Comparison of ENCODE assay signal across 22 cellular contexts in the genomic region with DNA sequence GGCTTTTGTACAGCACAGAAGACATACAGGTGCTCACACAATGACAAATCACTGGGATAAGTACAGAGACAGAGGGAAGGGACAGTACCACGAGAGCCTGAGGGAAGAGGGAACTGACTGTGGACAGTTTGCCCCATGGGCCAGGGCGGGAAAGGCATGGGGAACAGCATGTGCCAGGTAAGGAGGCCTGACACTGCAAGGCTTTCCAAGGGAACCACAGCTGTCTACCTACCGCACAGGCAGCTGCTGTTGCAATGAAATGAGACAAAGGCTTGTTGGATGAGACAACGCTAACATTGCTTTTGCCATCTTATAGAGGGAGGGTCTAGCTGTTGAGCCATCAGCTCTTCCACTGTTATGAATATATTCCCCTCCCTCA.
"Had no signal": no experiment of that assay in that cellular context is flagged by ENCODE, and none has a peak within 500 bp of the region (broad histone marks: within the 10 kb centered on the region; RNA-seq: fewer than 3 reads in every experiment).

No MANE protein-coding gene starts in this region.

- H3K27ac ChIP-seq: ascending aorta, colonic mucosa, foreskin keratinocyte, lower lobe of right lung, right lobe of liver, SK-N-MC, suprapubic skin, upper lobe of left lung had no signal

- ATAC-seq: activated CD8-positive, alpha-beta memory T cell treated with anti-CD3 and anti-CD28 coated beads, Interleukin-2, amount 10 ng/mL, durations not matched to agents 7 days and 5 days; activated naive CD8-positive, alpha-beta T cell treated with anti-CD3 and anti-CD28 coated beads, Interleukin-2, amount 50 U/mL, for 24 hours; foreskin keratinocyte; left cardiac atrium; lower lobe of right lung; naive thymus-derived CD8-positive, alpha-beta T cell; right lobe of liver had no signal

- H3K4me3 ChIP-seq: ascending aorta, colonic mucosa, lower lobe of right lung, right lobe of liver, SK-N-MC, suprapubic skin, upper lobe of left lung had no signal

- DNase-seq: activated CD4-positive, alpha-beta memory T cell treated with anti-CD3 and anti-CD28 coated beads for 36 hours; activated CD4-positive, CD25-positive, alpha-beta regulatory T cell treated with anti-CD3 and anti-CD28 coated beads, Interleukin-2, amount 50 U/mL, for 72 hours; activated CD8-positive, alpha-beta memory T cell treated with anti-CD3 and anti-CD28 coated beads, Interleukin-2, amount 10 ng/mL, durations not matched to agents 7 days and 5 days; activated naive CD4-positive, alpha-beta T cell treated with anti-CD3 and anti-CD28 coated beads for 36 hours; activated naive CD8-positive, alpha-beta T cell treated with anti-CD3 and anti-CD28 coated beads, Interleukin-2, amount 50 U/mL, for 24 hours; activated T-cell treated with anti-CD3 and anti-CD28 coated beads, Interleukin-2, amount 50 U/mL, for 1 hour; colonic mucosa; effector CD8-positive, alpha-beta T cell; foreskin keratinocyte; glutamatergic neuron; left cardiac atrium; lower lobe of right lung; naive thymus-derived CD8-positive, alpha-beta T cell; right lobe of liver; T-helper 1 cell; T1000; upper lobe of left lung had no signal

- H3K36me3 ChIP-seq: ascending aorta, colonic mucosa, lower lobe of right lung, right lobe of liver, suprapubic skin, upper lobe of left lung had no signal

- H3K27ac Mint-ChIP-seq: activated CD4-positive, alpha-beta memory T cell treated with anti-CD3 and anti-CD28 coated beads for 36 hours; activated CD8-positive, alpha-beta memory T cell treated with anti-CD3 and anti-CD28 coated beads, Interleukin-2, amount 10 ng/mL, durations not matched to agents 7 days and 5 days; activated naive CD4-positive, alpha-beta T cell treated with anti-CD3 and anti-CD28 coated beads for 36 hours; activated naive CD8-positive, alpha-beta T cell treated with anti-CD3 and anti-CD28 coated beads, Interleukin-2, amount 50 U/mL, for 24 hours; activated T-helper 2 cell treated with anti-CD3 and anti-CD28 coated beads, Interferon-gamma antibody, Interleukin-2, Interleukin-4, amounts not matched to agents 10 μg/mL and 5 μg/mL and 100 μg/mL, durations not matched to agents 14 hours and 24 hours and 36 hours; naive thymus-derived CD8-positive, alpha-beta T cell; stimulated activated naive CD8-positive, alpha-beta T cell treated with anti-CD3 and anti-CD28 coated beads, Interleukin-15, Interleukin-2, amounts not matched to agents 100 ng/mL and 50 ng/mL, for 24 hours had no signal

- H3K4me1 ChIP-seq: colonic mucosa, foreskin keratinocyte, right lobe of liver had no signal

- H3K4me3 Mint-ChIP-seq: activated CD4-positive, alpha-beta memory T cell treated with anti-CD3 and anti-CD28 coated beads for 36 hours; activated CD8-positive, alpha-beta memory T cell treated with anti-CD3 and anti-CD28 coated beads, Interleukin-2, amount 10 ng/mL, durations not matched to agents 7 days and 5 days; activated naive CD4-positive, alpha-beta T cell treated with anti-CD3 and anti-CD28 coated beads for 36 hours; activated naive CD8-positive, alpha-beta T cell treated with anti-CD3 and anti-CD28 coated beads, Interleukin-2, amount 50 U/mL, for 24 hours; naive thymus-derived CD8-positive, alpha-beta T cell; stimulated activated naive CD8-positive, alpha-beta T cell treated with anti-CD3 and anti-CD28 coated beads, Interleukin-15, Interleukin-2, amounts not matched to agents 100 ng/mL and 50 ng/mL, for 24 hours had no signal

- H3K4me1 Mint-ChIP-seq: activated CD8-positive, alpha-beta memory T cell treated with anti-CD3 and anti-CD28 coated beads, Interleukin-2, amount 10 ng/mL, durations not matched to agents 7 days and 5 days; activated naive CD8-positive, alpha-beta T cell treated with anti-CD3 and anti-CD28 coated beads, Interleukin-2, amount 50 U/mL, for 24 hours; naive thymus-derived CD8-positive, alpha-beta T cell had no signal

- H3K27me3 ChIP-seq: ascending aorta, colonic mucosa, right lobe of liver, upper lobe of left lung had no signal

- H3K36me3 Mint-ChIP-seq: activated CD4-positive, alpha-beta memory T cell treated with anti-CD3 and anti-CD28 coated beads for 36 hours; activated CD8-positive, alpha-beta memory T cell treated with anti-CD3 and anti-CD28 coated beads, Interleukin-2, amount 10 ng/mL, durations not matched to agents 7 days and 5 days; naive thymus-derived CD8-positive, alpha-beta T cell had no signal

- H3K9me3 ChIP-seq: ascending aorta, colonic mucosa, lower lobe of right lung, right lobe of liver, suprapubic skin, upper lobe of left lung had no signal

- H3K9me3 Mint-ChIP-seq: activated CD4-positive, alpha-beta memory T cell treated with anti-CD3 and anti-CD28 coated beads for 36 hours; activated naive CD8-positive, alpha-beta T cell treated with anti-CD3 and anti-CD28 coated beads, Interleukin-2, amount 50 U/mL, for 24 hours; activated T-helper 2 cell treated with anti-CD3 and anti-CD28 coated beads, Interferon-gamma antibody, Interleukin-2, Interleukin-4, amounts not matched to agents 10 μg/mL and 5 μg/mL and 100 μg/mL, durations not matched to agents 14 hours and 24 hours and 36 hours; stimulated activated naive CD8-positive, alpha-beta T cell treated with anti-CD3 and anti-CD28 coated beads, Interleukin-15, Interleukin-2, amounts not matched to agents 100 ng/mL and 50 ng/mL, for 24 hours had no signal
